ENCODE assay signal across 8 cellular contexts in the genomic region with DNA sequence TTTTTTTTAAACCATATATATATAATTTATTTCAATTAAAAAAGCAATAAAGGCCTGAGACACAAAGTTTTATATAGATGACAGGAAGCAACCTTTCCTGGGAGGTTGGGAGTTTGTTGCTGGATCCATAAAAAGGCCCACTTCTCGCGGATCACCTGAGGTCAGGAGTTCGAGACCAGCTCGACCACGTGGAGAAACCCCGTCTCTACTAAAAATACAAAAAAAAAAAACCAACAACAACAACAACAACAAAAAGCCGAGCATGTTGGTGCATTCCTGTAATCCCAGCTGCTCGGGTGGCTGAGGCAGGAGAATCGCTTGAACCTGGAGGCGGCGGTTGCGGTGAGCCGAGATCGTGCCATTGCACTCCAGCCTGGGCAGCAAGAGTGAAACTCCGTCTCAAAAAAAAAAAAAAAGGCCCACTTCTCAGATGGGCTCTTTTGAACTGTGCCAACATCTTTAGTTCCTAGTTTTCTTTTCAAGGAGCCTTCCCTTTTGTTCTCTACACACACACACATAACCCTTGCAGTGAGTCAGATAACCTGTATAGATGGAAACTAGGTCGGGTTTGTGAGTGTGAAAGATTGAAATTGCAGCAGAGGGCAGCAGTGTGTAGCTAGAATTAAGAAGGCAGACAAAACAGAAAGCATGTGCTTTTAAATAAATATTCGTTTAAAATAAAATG. TPM values are rescaled to one million over a fixed set of nuclear protein-coding genes. Genes with fewer than 3 reads are reported as not detected.
A peak's percentile ranks its signal among the peaks of the same experiment; 100 is the strongest.
DNase-seq lines count a peak whose midpoint lies in the region; ATAC-seq and TF ChIP-seq lines count a peak whose summit lies in the region.

No MANE protein-coding gene starts in this region.

- peak; percentile 88 for DNase-seq in CD1c-positive myeloid dendritic cell (ENCODE audit: extremely low spot score)
- DNase-seq in NCI-H748 treated with DMSO at 0.1 percent for 48 hours (lab: John Stamatoyannopoulos, UW): peak; percentile 44
- peak; percentile 68 for DNase-seq in activated CD4-positive, alpha-beta memory T cell treated with anti-CD3 and anti-CD28 coated beads, Interleukin-2, amount 10 ng/mL, durations not matched to agents 7 days and 5 days
- DNase-seq in naive thymus-derived CD4-positive, alpha-beta T cell: peak in 7 of 9 donors; percentile 64 to 80 (median 74)
- peak; percentile 43 for DNase-seq in transverse colon

- CTCF ChIA-PET in activated CD4-positive, alpha-beta memory T cell treated with anti-CD3 and anti-CD28 coated beads, Interleukin-2, amount 10 ng/mL, durations not matched to agents 7 days and 5 days (lab: Charles Lee): interaction anchor here (0.8 to 5.2 kb wide), 32 partner anchors 8 to 468 kb away, joined by 3 to 67 read pairs (median 5); partner anchors contain the start of gene SMC3
- CTCF ChIA-PET in naive thymus-derived CD4-positive, alpha-beta T cell (lab: Charles Lee): interaction anchor here (0.5 to 5.1 kb wide), 15 partner anchors 10 to 442 kb away, joined by 3 to 78 read pairs (median 3); partner anchors contain the start of gene SMC3

- H3K4me1 Mint-ChIP-seq in activated CD4-positive, alpha-beta memory T cell treated with anti-CD3 and anti-CD28 coated beads, Interleukin-2, amount 10 ng/mL, durations not matched to agents 7 days and 5 days: peaks cover 53% of the 10 kb centered on the region
- H3K4me1 Mint-ChIP-seq in naive thymus-derived CD4-positive, alpha-beta T cell: peaks cover 24 to 51% (median 45%) of the 10 kb centered on the region in 7 donors

- TF ChIP-seq CTCF in transverse colon (IDR thresholded peaks at IDR 0.05): peak; percentile 55 to 76 (median 58)

- H3K4me3 ChIP-seq in naive thymus-derived CD4-positive, alpha-beta T cell (ENCODE audit: low read length): no peak overlapping the region
- no peak overlapping the region for H3K4me3 ChIP-seq in transverse colon

- H3K27ac Mint-ChIP-seq in activated CD4-positive, alpha-beta memory T cell treated with anti-CD3 and anti-CD28 coated beads, Interleukin-2, amount 10 ng/mL, durations not matched to agents 7 days and 5 days: peak overlapping the region; percentile 96
- peak overlapping the region; percentile 83 to 100 (median 99) for H3K27ac Mint-ChIP-seq in naive thymus-derived CD4-positive, alpha-beta T cell

- in situ Hi-C loops in transverse colon (cut with MboI; ENCODE audit: low pct_ligation_motif_present in 1 of 4, low pct_unique_long_range_greater_than_20kb in 1 of 4, low sequenced_read_pairs in 3 of 4): loop anchor here in 2 of 4 donors (25.0 kb wide), 2 partner anchors 231 to 581 kb away; no protein-coding TSS in a partner anchor

- ATAC-seq in GM19043 (IDR thresholded peaks at IDR 0.05; ENCODE audit: low read depth, unreplicated experiment) (peak; percentile 46), HG03565 (IDR thresholded peaks at IDR 0.05; ENCODE audit: unreplicated experiment) (peak; percentile 46), esophagus mucosa (peak; percentile 84)
- peak; percentile 73 for ATAC-seq in naive thymus-derived CD4-positive, alpha-beta T cell

- no peaks in the 10 kb centered on the region for H3K9me3 Mint-ChIP-seq in activated CD4-positive, alpha-beta memory T cell treated with anti-CD3 and anti-CD28 coated beads, Interleukin-2, amount 10 ng/mL, durations not matched to agents 7 days and 5 days
- H3K9me3 Mint-ChIP-seq in naive thymus-derived CD4-positive, alpha-beta T cell: peaks cover 0 to 4% (median 0%) of the 10 kb centered on the region in 11 donors

- 25 to 64% methylated on average over 4 to 17 of the region's 17 CpGs for WGBS in transverse colon (ENCODE audit: low coverage in 1 of 2), 2 donors

- peaks cover 36% of the 10 kb centered on the region for H3K36me3 Mint-ChIP-seq in activated CD4-positive, alpha-beta memory T cell treated with anti-CD3 and anti-CD28 coated beads, Interleukin-2, amount 10 ng/mL, durations not matched to agents 7 days and 5 days (ENCODE audit: low read depth)
- peaks cover 3 to 16% (median 8%) of the 10 kb centered on the region in 5 donors for H3K36me3 Mint-ChIP-seq in naive thymus-derived CD4-positive, alpha-beta T cell

- H3K9me3 ChIP-seq in naive thymus-derived CD4-positive, alpha-beta T cell (ENCODE audit: control insufficient read depth in 2 of 3, low read length in 3 of 3): no peaks in the 10 kb centered on the region
- no peaks in the 10 kb centered on the region for H3K9me3 ChIP-seq in transverse colon

- no peaks in the 10 kb centered on the region for H3K27me3 Mint-ChIP-seq in activated CD4-positive, alpha-beta memory T cell treated with anti-CD3 and anti-CD28 coated beads, Interleukin-2, amount 10 ng/mL, durations not matched to agents 7 days and 5 days
- peaks cover 0 to 4% (median 0%) of the 10 kb centered on the region in 5 donors for H3K27me3 Mint-ChIP-seq in naive thymus-derived CD4-positive, alpha-beta T cell

- TF ChIP-seq EP300 in transverse colon (IDR thresholded peaks at IDR 0.05; ENCODE audit: low read depth): no peak

- POLR2A ChIA-PET in activated CD4-positive, alpha-beta memory T cell treated with anti-CD3 and anti-CD28 coated beads, Interleukin-2, amount 10 ng/mL, durations not matched to agents 7 days and 5 days (lab: Charles Lee): interaction anchor here (0.9 to 5.2 kb wide), 19 partner anchors 49 to 365 kb away, joined by 3 to 51 read pairs (median 5); partner anchors contain the start of genes DUSP5, MXI1 and SMC3
- POLR2A ChIA-PET in naive thymus-derived CD4-positive, alpha-beta T cell (lab: Charles Lee): interaction anchor here (0.7 to 6.8 kb wide), 15 partner anchors 10 to 261 kb away, joined by 3 to 68 read pairs (median 6); partner anchors contain the start of genes DUSP5, MXI1 and SMC3

- H3K27me3 ChIP-seq in naive thymus-derived CD4-positive, alpha-beta T cell (ENCODE audit: control insufficient read depth in 2 of 2, insufficient read depth in 2 of 2, low read length in 2 of 2): no peaks in the 10 kb centered on the region
- H3K27me3 ChIP-seq in transverse colon: peaks cover 8% of the 10 kb centered on the region

- H3K36me3 ChIP-seq in naive thymus-derived CD4-positive, alpha-beta T cell (ENCODE audit: control insufficient read depth in 2 of 3, insufficient read depth in 3 of 3, low read length in 3 of 3): peaks cover 0 to 17% (median 15%) of the 10 kb centered on the region in 3 experiments
- H3K36me3 ChIP-seq in transverse colon: peaks cover 0 to 15% (median 7%) of the 10 kb centered on the region in 4 donors

- intact Hi-C loops in naive thymus-derived CD4-positive, alpha-beta T cell (cut with micrococcal nuclease): loop anchor here (1.0 to 10.0 kb wide), 16 partner anchors 50 to 613 kb away; partner anchors contain the start of genes BBIP1 (in 2 of the 2), SHOC2 (in 2 of the 2), SMC3 (in 2 of the 2) and DUSP5 (in 1 of the 2)
- intact Hi-C loops in transverse colon (cut with DNase I; ENCODE audit: low total_unique reads): no loop called here

- TF ChIP-seq POLR2A in transverse colon (IDR thresholded peaks at IDR 0.05): no peak

- peaks cover 26 to 28% of the 10 kb centered on the region in 2 donors for H3K4me1 ChIP-seq in naive thymus-derived CD4-positive, alpha-beta T cell (ENCODE audit: control insufficient read depth in 2 of 2, insufficient read depth in 2 of 2, low read length in 2 of 2)
- peaks cover 8 to 53% (median 23%) of the 10 kb centered on the region in 4 donors for H3K4me1 ChIP-seq in transverse colon

- H3K4me3 Mint-ChIP-seq in activated CD4-positive, alpha-beta memory T cell treated with anti-CD3 and anti-CD28 coated beads, Interleukin-2, amount 10 ng/mL, durations not matched to agents 7 days and 5 days: peak overlapping the region; percentile 97
- peak overlapping the region; percentile 94 to 99 (median 98) for H3K4me3 Mint-ChIP-seq in naive thymus-derived CD4-positive, alpha-beta T cell

- peak overlapping the region; percentile 1 for H3K27ac ChIP-seq in naive thymus-derived CD4-positive, alpha-beta T cell (ENCODE audit: low read depth, low read length)
- peak overlapping the region; percentile 92 to 98 (median 96) for H3K27ac ChIP-seq in transverse colon

RNA-seq across cellular contexts. Expression of gene SMNDC1, which starts 1.2 kb away (rescaled TPM):
- 10 to 100 TPM; 40.8 to 45.6 TPM for total RNA-seq in activated CD4-positive, alpha-beta memory T cell treated with anti-CD3 and anti-CD28 coated beads, Interleukin-2, amount 10 ng/mL, durations not matched to agents 7 days and 5 days
- total RNA-seq in esophagus mucosa (19.2 TPM), transverse colon (10 to 100 TPM in 1 of 4 donors, 1 to 10 TPM in 3; 3.6 to 15.7 (median 8.9) TPM)
- 10 to 100 TPM; 34.4 to 43.1 (median 40.1) TPM for total RNA-seq in naive thymus-derived CD4-positive, alpha-beta T cell
- 10 to 100 TPM; 16.1 to 20.1 TPM for polyA plus RNA-seq in naive thymus-derived CD4-positive, alpha-beta T cell
